In the genomic region with DNA sequence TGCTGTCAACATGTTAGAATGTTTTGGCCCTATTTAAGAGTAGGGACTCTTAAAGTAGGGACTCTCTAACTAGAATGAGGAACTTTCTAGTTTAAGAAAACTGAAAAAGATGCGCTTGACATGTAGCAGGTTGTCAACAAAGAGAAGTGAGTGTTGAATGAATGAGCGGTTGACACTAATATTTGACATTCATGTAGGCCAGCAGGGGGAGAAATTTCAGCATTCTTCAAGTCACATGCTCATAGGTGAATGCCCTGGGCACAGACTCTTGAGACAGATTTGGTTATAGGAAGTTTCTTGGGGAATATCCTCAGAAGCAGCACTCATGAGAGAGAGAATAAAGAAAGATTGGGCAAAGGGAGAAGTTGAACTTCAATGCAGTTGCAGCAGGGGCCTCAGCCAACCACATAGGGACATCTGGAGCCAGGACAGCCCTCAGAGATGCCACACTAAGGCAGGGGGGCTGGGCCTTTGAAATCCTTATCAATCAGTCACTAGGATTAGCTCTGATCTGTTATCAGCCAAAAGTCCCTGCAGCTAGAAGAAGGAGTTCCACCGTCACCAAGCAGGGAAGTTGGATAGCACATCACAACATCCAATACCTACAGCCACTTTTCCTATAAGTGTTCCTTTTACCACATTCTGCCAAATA, we compare ENCODE assay signal across 9 cellular contexts.
DNase-seq lines count a peak whose midpoint lies in the region; ATAC-seq, FAIRE-seq and TF ChIP-seq lines count a peak whose summit lies in the region.
"Had no signal": no experiment of that assay in that cellular context is flagged by ENCODE, and none has a peak within 500 bp of the region (broad histone marks: within the 10 kb centered on the region; RNA-seq: fewer than 3 reads in every experiment).

No MANE protein-coding gene starts in this region.

- no peak overlapping the region for H3K27ac ChIP-seq in DND-41 (ENCODE audit: low read length)

- TF ChIP-seq CTCF in DND-41 (IDR thresholded peaks at IDR 0.05; ENCODE audit: borderline replicate concordance, extremely low read depth, low read length, poor library complexity, severe bottlenecking), result peak; percentile 25
- no peak for TF ChIP-seq CTCF in bronchial epithelial cell (IDR thresholded peaks at IDR 0.05; ENCODE audit: insufficient read depth, low read length, severe bottlenecking)

- no peaks in the 10 kb centered on the region for H3K4me1 ChIP-seq in DND-41 (ENCODE audit: insufficient read depth, low read length)

- no peaks in the 10 kb centered on the region for H3K79me2 ChIP-seq in DND-41 (ENCODE audit: insufficient read depth, low read length)

- no peaks in the 10 kb centered on the region for H3K9me3 ChIP-seq in DND-41 (ENCODE audit: insufficient read depth, low read length, severe bottlenecking)

- POLR2A ChIA-PET in HEK293T (lab: Yijun Ruan, JAX), result interaction anchor here (0.7 kb wide), 1 partner anchor 50 kb away, joined by 3 read pairs; no protein-coding TSS in a partner anchor

- H3K27me3 ChIP-seq in DND-41 (ENCODE audit: insufficient read depth, low read length, poor library complexity) (no peaks in the 10 kb centered on the region), bronchial epithelial cell (ENCODE audit: control insufficient read depth, insufficient read depth, low read length) (no peaks in the 10 kb centered on the region)

- ATAC-seq in DND-41 (ENCODE audit: insufficient read depth, low read depth) (no peak), GM19468 (IDR thresholded peaks at IDR 0.05; ENCODE audit: extremely low read depth, unreplicated experiment) (peak; percentile 49), HG03469 (IDR thresholded peaks at IDR 0.05; ENCODE audit: unreplicated experiment) (peak; percentile 65)
- ATAC-seq: activated CD8-positive, alpha-beta memory T cell treated with anti-CD3 and anti-CD28 coated beads, Interleukin-2, amount 10 ng/mL, durations not matched to agents 7 days and 5 days had no signal

- DNase-seq in DND-41 (no peak), bronchial epithelial cell (ENCODE audit: low read depth) (peak; percentile 12), HEK293T (ENCODE audit: extremely low spot score) (no peak), pons (ENCODE audit: low spot score) (no peak), germinal center (ENCODE audit: low spot score) (no peak)
- DNase-seq in stimulated activated CD8-positive, alpha-beta memory T cell treated with anti-CD3 and anti-CD28 coated beads, Interleukin-4, amount 100 ng/mL, for 48 hours, result no peak
- DNase-seq: activated CD8-positive, alpha-beta memory T cell treated with anti-CD3 and anti-CD28 coated beads, Interleukin-2, amount 10 ng/mL, durations not matched to agents 7 days and 5 days had no signal

- H3K4me2 ChIP-seq in DND-41 (ENCODE audit: insufficient read depth, low read length), result no peak overlapping the region

- no peaks in the 10 kb centered on the region for H3K36me3 ChIP-seq in DND-41 (ENCODE audit: insufficient read depth, low read length)
- no peaks in the 10 kb centered on the region for H3K36me3 ChIP-seq in bronchial epithelial cell (ENCODE audit: control insufficient read depth, insufficient read depth, low read length)

- no peaks in the 10 kb centered on the region for H4K20me1 ChIP-seq in DND-41 (ENCODE audit: insufficient read depth, low read length)

- H3K4me3 ChIP-seq in DND-41 (ENCODE audit: low read depth in 1 of 2, low read length in 2 of 2) (no peak overlapping the region), bronchial epithelial cell (ENCODE audit: low read depth, low read length) (no peak overlapping the region)

- FAIRE-seq in bronchial epithelial cell (lab: Jason Lieb, UNC), result no peak

- no peak overlapping the region for H3K9ac ChIP-seq in DND-41 (ENCODE audit: low read depth, low read length)

- H2AFZ ChIP-seq in DND-41 (ENCODE audit: low read depth, low read length), result no peak overlapping the region

- CTCF ChIA-PET in HEK293T (lab: Yijun Ruan, JAX), result no interaction called here

TF ChIP-seq in HEK293T, 16 proteins besides CTCF, POLR2A, EP300 and RAD21:
- TF ChIP-seq SUZ12 (IDR thresholded peaks at IDR 0.05), result no peak
- TF ChIP-seq SP1 (IDR thresholded peaks at IDR 0.05), result no peak
- no peak for TF ChIP-seq NFRKB (IDR thresholded peaks at IDR 0.05)
- TF ChIP-seq HDGF (IDR thresholded peaks at IDR 0.05; ENCODE audit: borderline replicate concordance), result no peak
- no peak for TF ChIP-seq L3MBTL2 (conservative IDR thresholded peaks at IDR 0.05)
- TF ChIP-seq, protein P1, sequence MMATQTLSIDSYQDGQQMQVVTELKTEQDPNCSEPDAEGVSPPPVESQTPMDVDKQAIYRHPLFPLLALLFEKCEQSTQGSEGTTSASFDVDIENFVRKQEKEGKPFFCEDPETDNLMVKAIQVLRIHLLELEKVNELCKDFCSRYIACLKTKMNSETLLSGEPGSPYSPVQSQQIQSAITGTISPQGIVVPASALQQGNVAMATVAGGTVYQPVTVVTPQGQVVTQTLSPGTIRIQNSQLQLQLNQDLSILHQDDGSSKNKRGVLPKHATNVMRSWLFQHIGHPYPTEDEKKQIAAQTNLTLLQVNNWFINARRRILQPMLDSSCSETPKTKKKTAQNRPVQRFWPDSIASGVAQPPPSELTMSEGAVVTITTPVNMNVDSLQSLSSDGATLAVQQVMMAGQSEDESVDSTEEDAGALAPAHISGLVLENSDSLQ (IDR thresholded peaks at IDR 0.05), result no peak
- no peak for TF ChIP-seq ZNF384 (IDR thresholded peaks at IDR 0.05)
- no peak for TF ChIP-seq ELF4 (IDR thresholded peaks at IDR 0.05)
- no peak for TF ChIP-seq LEF1 (IDR thresholded peaks at IDR 0.05; ENCODE audit: borderline replicate concordance)
- TF ChIP-seq FOXA1 (IDR thresholded peaks at IDR 0.05), result no peak
- no peak for TF ChIP-seq FOXM1 (IDR thresholded peaks at IDR 0.05; ENCODE audit: borderline replicate concordance)
- no peak for TF ChIP-seq CTBP1 (IDR thresholded peaks at IDR 0.05; ENCODE audit: borderline replicate concordance)
- TF ChIP-seq BHLHE40 (IDR thresholded peaks at IDR 0.05; ENCODE audit: borderline replicate concordance), result no peak
- TF ChIP-seq FOXK2 (IDR thresholded peaks at IDR 0.05), result no peak
- TF ChIP-seq TARDBP (IDR thresholded peaks at IDR 0.05), result no peak
- TF ChIP-seq ARNT (IDR thresholded peaks at IDR 0.05), result no peak
